ENCODE assay signal across 9 cellular contexts in the genomic region with DNA sequence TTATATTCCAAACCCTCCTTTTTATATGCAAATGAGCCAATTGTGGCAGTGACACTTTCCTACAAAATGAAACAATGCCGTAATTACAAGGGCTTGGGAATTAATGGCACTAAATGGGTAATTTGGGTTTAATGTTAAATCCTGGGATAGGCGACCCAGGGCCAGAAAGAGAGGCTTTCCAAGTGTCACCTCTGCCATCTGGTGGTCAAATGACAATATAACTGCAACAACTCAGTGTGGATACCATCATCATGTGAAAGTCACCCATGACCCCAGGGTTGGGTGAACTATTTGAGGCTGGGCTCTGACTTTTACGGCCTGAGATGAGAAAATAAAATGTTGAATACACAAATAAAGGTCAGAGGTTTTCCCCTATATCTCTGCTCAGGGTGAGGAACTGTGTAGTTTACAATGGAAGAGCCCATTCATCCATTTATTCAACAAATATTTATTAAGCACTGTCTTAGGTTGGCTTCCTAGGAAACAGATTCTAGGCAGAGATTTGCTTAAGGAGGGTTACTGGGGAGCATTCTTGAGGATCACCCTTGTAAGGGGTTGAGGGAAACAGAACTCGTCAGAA. TPM values are rescaled to one million over a fixed set of nuclear protein-coding genes. Genes with fewer than 3 reads are reported as not detected.
DNase-seq lines count a peak whose midpoint lies in the region; ATAC-seq, FAIRE-seq and TF ChIP-seq lines count a peak whose summit lies in the region.
"Had no signal": no experiment of that assay in that cellular context is flagged by ENCODE, and none has a peak within 500 bp of the region (broad histone marks: within the 10 kb centered on the region; RNA-seq: fewer than 3 reads in every experiment).

No MANE protein-coding gene starts in this region.

- H3K36me3 ChIP-seq in K562 (ENCODE audit: control insufficient read depth, insufficient read depth, low read length) = no peaks in the 10 kb centered on the region

- in situ Hi-C loops in K562 (cut with MboI) = no loop called here

- peak; percentile 70 for ATAC-seq in HG03354 (IDR thresholded peaks at IDR 0.05; ENCODE audit: poor library complexity, severe bottlenecking, unreplicated experiment)
- peak; percentile 89 for ATAC-seq in K562
- no peak for ATAC-seq in HG02970 (IDR thresholded peaks at IDR 0.05; ENCODE audit: low FRiP score, unreplicated experiment)

- no peak overlapping the region for H2AFZ ChIP-seq in K562 (ENCODE audit: low read depth, low read length)

- no peak for TF ChIP-seq POLR2A in K562 (conservative IDR thresholded peaks at IDR 0.05)

- TF ChIP-seq EP300 in K562 (IDR thresholded peaks at IDR 0.05; ENCODE audit: low read length) = no peak

- peak; percentile 74 to 81 (median 76) for TF ChIP-seq CTCF in K562 (IDR thresholded peaks at IDR 0.05 in 2 of 3, conservative IDR thresholded peaks at IDR 0.05 in 1 of 3; ENCODE audit: insufficient read depth in 2 of 3, low read depth in 1 of 3, low read length in 3 of 3)

- H3K4me3 ChIP-seq in K562 = no peak overlapping the region

- no peaks in the 10 kb centered on the region for H3K79me2 ChIP-seq in K562 (ENCODE audit: control insufficient read depth, insufficient read depth, low read length)

- DNase-seq in activated gamma-delta T cell treated with Interleukin-2 at 50 U/mL for 16 hours (peak; percentile 31), activated gamma-delta T cell (lab: John Stamatoyannopoulos, UW) (no peak), OCI-M1 (lab: John Stamatoyannopoulos, UW) (peak; percentile 67), K562 (ENCODE audit: extremely low read depth in 1 of 4, low spot score in 3 of 4) (peak; percentile 54 to 74 (median 67)), iPS-NIHi7 (ENCODE audit: extremely low spot score) (peak; percentile 65)
- DNase-seq in stimulated activated CD8-positive, alpha-beta memory T cell treated with anti-CD3 and anti-CD28 coated beads, Interleukin-4, amount 100 ng/mL, for 48 hours = peak; percentile 48

- H3K9ac ChIP-seq in K562 (ENCODE audit: insufficient read depth in 1 of 2, low read depth in 2 of 2, low read length in 2 of 2) = no peak overlapping the region

- H4K20me1 ChIP-seq in K562 (replicated peaks; ENCODE audit: control insufficient read depth, insufficient read depth, low read length) = no peaks in the 10 kb centered on the region

- peaks cover 0 to 2% of the 10 kb centered on the region in 2 experiments; a peak in 1 of 5 replicates for H3K4me1 ChIP-seq in K562 (replicated peaks in 1 of 2; ENCODE audit: control insufficient read depth in 2 of 2, insufficient read depth in 2 of 2, low read length in 2 of 2)

- CTCF ChIA-PET in K562 (lab: Yijun Ruan, JAX; ENCODE audit: low intra/inter-chr PET ratio) = interaction anchor here (0.6 to 2.0 kb wide), 6 partner anchors 13 to 1988 kb away, joined by 3 to 23 read pairs (median 4); partner anchors contain the start of gene THADA

- no peaks in the 10 kb centered on the region for H3K9me3 ChIP-seq in K562 (replicated peaks; ENCODE audit: control insufficient read depth, insufficient read depth, low read depth, low read length)

- intact Hi-C loops in K562 (cut with micrococcal nuclease) = loop anchor here (1.0 to 5.0 kb wide), 2 partner anchors 662 to 781 kb away; no protein-coding TSS in a partner anchor

- H3K4me2 ChIP-seq in K562 (ENCODE audit: insufficient read depth, low read length) = no peak overlapping the region

- H3K9me1 ChIP-seq in K562 (ENCODE audit: control insufficient read depth, insufficient read depth, low read length) = no peaks in the 10 kb centered on the region

- H3K27ac ChIP-seq in K562 (ENCODE audit: extremely low read depth, low read depth, low read length) = no peak overlapping the region

- BruUV-seq in K562 (replicated peaks; lab: Mats Ljungman, UMichigan) = no TSS peak

- 0% methylated on average over 4 of the region's 4 CpGs for WGBS in K562 (ENCODE audit: insufficient coverage, low coverage, missing lambda C conversion rate)

- TF ChIP-seq RAD21 in K562 (CRISPR knock-in tag; conservative IDR thresholded peaks at IDR 0.05 in 1 of 2, IDR thresholded peaks at IDR 0.05 in 1 of 2) = peak; percentile 69 to 71

- POLR2A ChIA-PET in K562 (lab: Yijun Ruan, JAX) = interaction anchor here (0.6 kb wide), 1 partner anchor 1071 kb away, joined by 3 read pairs; no protein-coding TSS in a partner anchor

- FAIRE-seq in K562 (lab: Jason Lieb, UNC) = peak; percentile 92
- FAIRE-seq: colon had no signal

- no peaks in the 10 kb centered on the region for H3K27me3 ChIP-seq in K562 (ENCODE audit: control insufficient read depth in 2 of 2, insufficient read depth in 2 of 2, low read length in 2 of 2)

TF ChIP-seq in K562, 482 proteins besides CTCF, POLR2A, EP300 and RAD21 (continues in another document):
- no peak for TF ChIP-seq TAF7 (tag; IDR thresholded peaks at IDR 0.05)
- TF ChIP-seq FOSL1 (tag; conservative IDR thresholded peaks at IDR 0.05) = no peak
- peak; percentile 58; the same call in 1 of the 2 replicates for TF ChIP-seq SMC3 (conservative IDR thresholded peaks at IDR 0.05; ENCODE audit: insufficient read depth, low read depth, low read length)
- TF ChIP-seq HNRNPUL1 (IDR thresholded peaks at IDR 0.05; ENCODE audit: low read length) = no peak
- TF ChIP-seq, protein P1, sequence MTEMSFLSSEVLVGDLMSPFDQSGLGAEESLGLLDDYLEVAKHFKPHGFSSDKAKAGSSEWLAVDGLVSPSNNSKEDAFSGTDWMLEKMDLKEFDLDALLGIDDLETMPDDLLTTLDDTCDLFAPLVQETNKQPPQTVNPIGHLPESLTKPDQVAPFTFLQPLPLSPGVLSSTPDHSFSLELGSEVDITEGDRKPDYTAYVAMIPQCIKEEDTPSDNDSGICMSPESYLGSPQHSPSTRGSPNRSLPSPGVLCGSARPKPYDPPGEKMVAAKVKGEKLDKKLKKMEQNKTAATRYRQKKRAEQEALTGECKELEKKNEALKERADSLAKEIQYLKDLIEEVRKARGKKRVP (CRISPR knock-in tag; IDR thresholded peaks at IDR 0.05) = no peak
- TF ChIP-seq RCOR1 (IDR thresholded peaks at IDR 0.05; ENCODE audit: borderline replicate concordance in 1 of 2, low read depth in 2 of 2, low read length in 2 of 2) = 0 out of 4 replicates have a peak, but pooled peaks of 1 of the 2 experiments have one; percentile 25
- no peak for TF ChIP-seq NBN (IDR thresholded peaks at IDR 0.05; ENCODE audit: low read depth)
- TF ChIP-seq ZSCAN32 (CRISPR knock-in tag; IDR thresholded peaks at IDR 0.05) = no peak
- no peak for TF ChIP-seq MAFK (IDR thresholded peaks at IDR 0.05; ENCODE audit: low read length)
- peak; percentile 47; the same call in 1 of the 2 replicates for TF ChIP-seq STAG1 (CRISPR knock-in tag; IDR thresholded peaks at IDR 0.05; ENCODE audit: borderline replicate concordance)
- TF ChIP-seq JUND (IDR thresholded peaks at IDR 0.05; ENCODE audit: borderline replicate concordance, low read depth, low read length) = 0 out of 2 replicates have a peak, but pooled peaks have one; percentile 15
- TF ChIP-seq JUND (tag; IDR thresholded peaks at IDR 0.05; ENCODE audit: borderline replicate concordance, low read depth, low read length) = no peak
- TF ChIP-seq NFATC3 (IDR thresholded peaks at IDR 0.05) = no peak

RNA-seq across cellular contexts. Expression of gene THADA, which starts 13.6 kb away (rescaled TPM):
- 46.5 and 111 TPM in 2 replicates for total RNA-seq in K562 (2011; cell fraction: chromatin; rRNA removed; ENCODE audit: low replicate concordance)
- 30.5 and 38.3 TPM in 2 replicates for total RNA-seq in K562 (2011; cell fraction: nucleolus; rRNA removed)
- total RNA-seq in K562 (2011; cell fraction: nucleoplasm; rRNA removed) = 41.1 and 59.6 TPM in 2 replicates
- total RNA-seq in K562 (2014; rRNA removed) (31.9 and 33.9 TPM in 2 replicates), K562 (2014; rRNA removed; fragmentation: Illumina TruSeq; extraction: Trizol) (34.4 and 34.7 TPM in 2 replicates), K562 (2015; rRNA removed; fragmentation: Illumina TruSeq; extraction: Trizol) (28.5 and 34.0 TPM in 2 replicates), K562 (2021) (33.6 and 34.0 TPM in 2 replicates)
- polyA plus RNA-seq in K562 (2011; rRNA removed) (18.7 and 21.9 TPM in 2 replicates), K562 (2014; fragmentation: Illumina TruSeq; extraction: Trizol) (28.4 and 31.9 TPM in 2 replicates), K562 (2014; fragmentation: Nextera tagmentation; extraction: Ambion mirVana) (10 to 100 TPM; 17.8 to 29.6 TPM), K562 (2014; rRNA removed) (15.9 and 25.1 TPM in 2 replicates)
- polyA plus RNA-seq in K562 (2011; cell fraction: cytosol; rRNA removed) = 19.1 and 20.0 TPM in 2 replicates
- polyA plus RNA-seq in K562 (2011; cell fraction: nucleus; rRNA removed) = 49.1 and 65.8 TPM in 2 replicates
- polyA plus RNA-seq in K562 (2012) = 18.4 and 28.4 TPM in 2 replicates
- polyA minus RNA-seq in K562 (2011; rRNA and poly(A)+ RNA removed) = 64.9 and 80.5 TPM in 2 replicates
- 32.6 and 32.9 TPM in 2 replicates for polyA minus RNA-seq in K562 (2011; cell fraction: cytosol; rRNA and poly(A)+ RNA removed)
- 44.0 and 57.8 TPM in 2 replicates for polyA minus RNA-seq in K562 (2011; cell fraction: nucleus; rRNA and poly(A)+ RNA removed)

RNA-seq across cellular contexts. Expression of gene PLEKHH2, which starts 27.7 kb away (rescaled TPM):
- total RNA-seq in K562 (2011; cell fraction: chromatin; rRNA removed; ENCODE audit: low replicate concordance) = 16.5 and 50.7 TPM in 2 replicates
- total RNA-seq in K562 (2011; cell fraction: nucleolus; rRNA removed) = 6.6 and 7.7 TPM in 2 replicates
- 18.6 and 18.7 TPM in 2 replicates for total RNA-seq in K562 (2011; cell fraction: nucleoplasm; rRNA removed)
- total RNA-seq in K562 (2014; rRNA removed) (1.3 and 2.7 TPM in 2 replicates), K562 (2014; rRNA removed; fragmentation: Illumina TruSeq; extraction: Trizol) (3.1 and 3.7 TPM in 2 replicates), K562 (2015; rRNA removed; fragmentation: Illumina TruSeq; extraction: Trizol) (1.5 and 1.8 TPM in 2 replicates), K562 (2021) (2.1 and 3.1 TPM in 2 replicates)
- polyA plus RNA-seq in K562 (2011; rRNA removed) (12.9 and 13.5 TPM in 2 replicates), K562 (2014; fragmentation: Illumina TruSeq; extraction: Trizol) (3.5 and 3.9 TPM in 2 replicates), K562 (2014; fragmentation: Nextera tagmentation; extraction: Ambion mirVana) (under 1 TPM; 0.77 to 0.86 TPM), K562 (2014; rRNA removed) (2.0 and 2.7 TPM in 2 replicates)
- 1.8 and 5.8 TPM in 2 replicates for polyA plus RNA-seq in K562 (2011; cell fraction: cytosol; rRNA removed)
- polyA plus RNA-seq in K562 (2011; cell fraction: nucleus; rRNA removed) = 15.3 and 17.7 TPM in 2 replicates
- 1.6 and 3.8 TPM in 2 replicates for polyA plus RNA-seq in K562 (2012)
- 13.0 and 17.7 TPM in 2 replicates for polyA minus RNA-seq in K562 (2011; rRNA and poly(A)+ RNA removed)
- polyA minus RNA-seq in K562 (2011; cell fraction: cytosol; rRNA and poly(A)+ RNA removed) = 2.4 and 3.9 TPM in 2 replicates
- polyA minus RNA-seq in K562 (2011; cell fraction: nucleus; rRNA and poly(A)+ RNA removed) = 8.8 and 11.4 TPM in 2 replicates
